ENCODE assay signal across 9 cellular contexts in genomic region chr11:35412285-35412684, GRCh38. TPM values are rescaled to one million over a fixed set of nuclear protein-coding genes. Genes with fewer than 3 reads are reported as not detected.
DNase-seq lines count a peak whose midpoint lies in the region; ATAC-seq, FAIRE-seq and TF ChIP-seq lines count a peak whose summit lies in the region.
"Had no signal": no experiment of that assay in that cellular context is flagged by ENCODE, and none has a peak within 500 bp of the region (broad histone marks: within the 10 kb centered on the region; RNA-seq: fewer than 3 reads in every experiment).

No MANE protein-coding gene starts in this region.

- H3K4me3 ChIP-seq in AG04449 (ENCODE audit: low read depth, low read length) (no peak overlapping the region), fibroblast of mammary gland (ENCODE audit: control insufficient read depth, low read depth, low read length) (no peak overlapping the region)

- POLR2A ChIA-PET in AG04449 (lab: Yijun Ruan, JAX): no interaction called here

- no peak for ATAC-seq in HG02981 (IDR thresholded peaks at IDR 0.05; ENCODE audit: unreplicated experiment)
- no peak for ATAC-seq in HG03280 (IDR thresholded peaks at IDR 0.05; ENCODE audit: unreplicated experiment)
- ATAC-seq in HG02885 (IDR thresholded peaks at IDR 0.05; ENCODE audit: poor library complexity, unreplicated experiment): no peak
- ATAC-seq: stimulated activated naive CD8-positive, alpha-beta T cell treated with anti-CD3 and anti-CD28 coated beads, Interleukin-15, Interleukin-2, amounts not matched to agents 100 U/mL and 50 U/mL, for 24 hours had no signal

- DNase-seq in AG04449 (ENCODE audit: low read depth, low spot score): no peak
- no peak for DNase-seq in GM12891 (ENCODE audit: insufficient read length, low spot score)
- DNase-seq in NCI-H82 treated with DMSO at 0.1 percent for 48 hours (lab: John Stamatoyannopoulos, UW; ENCODE audit: unreplicated experiment): peak; percentile 22
- DNase-seq in fibroblast of mammary gland (ENCODE audit: low read depth): peak; percentile 26
- DNase-seq in activated naive CD4-positive, alpha-beta T cell (lab: John Stamatoyannopoulos, UW): no peak
- DNase-seq: stimulated activated naive CD8-positive, alpha-beta T cell treated with anti-CD3 and anti-CD28 coated beads, Interleukin-15, Interleukin-2, amounts not matched to agents 100 U/mL and 50 U/mL, for 24 hours had no signal

- peak; percentile 54 for FAIRE-seq in GM12891 (lab: Jason Lieb, UNC)

- TF ChIP-seq CTCF in AG04449 (IDR thresholded peaks at IDR 0.05; ENCODE audit: insufficient read depth, low read length, missing control alignments) (peak; percentile 44), fibroblast of mammary gland (conservative IDR thresholded peaks at IDR 0.05; ENCODE audit: control insufficient read depth, insufficient read depth, low read depth, low read length) (peak; percentile 49)

- no peak for TF ChIP-seq POLR2A in GM12891 (IDR thresholded peaks at IDR 0.05; ENCODE audit: low read depth, low read length)

- CTCF ChIA-PET in AG04449 (lab: Yijun Ruan, JAX): interaction anchor here (0.6 to 4.2 kb wide), 14 partner anchors 8 to 520 kb away, joined by 3 to 31 read pairs (median 5); no protein-coding TSS in a partner anchor

TF ChIP-seq in GM12891, 5 proteins besides CTCF, POLR2A, EP300 and RAD21:
- TF ChIP-seq SPI1 (IDR thresholded peaks at IDR 0.05; ENCODE audit: low read depth, low read length) (no peak), POU2F2 (IDR thresholded peaks at IDR 0.05; ENCODE audit: low read depth, low read length) (no peak), POLR2AphosphoS5 (IDR thresholded peaks at IDR 0.05; ENCODE audit: low read depth, low read length) (no peak), TAF1 (IDR thresholded peaks at IDR 0.05; ENCODE audit: low read depth, low read length) (no peak), PAX5 (IDR thresholded peaks at IDR 0.05; ENCODE audit: insufficient read depth, low read length, severe bottlenecking) (no peak)
TF ChIP-seq in GM12891: peak in this region for 0.

RNA-seq across cellular contexts. Expression of gene SLC1A2, which starts 7.1 kb away (rescaled TPM):
- 0.04 TPM for polyA plus RNA-seq in GM12891 (2012; ENCODE audit: low read depth, missing spikeins)

Comparison
In these comparisons a context has a peak if more than half of its experiments do, and no peak if none do; other contexts are left out.
1. DNase-seq: peak in NCI-H82 treated with DMSO at 0.1 percent for 48 hours (single experiment) and fibroblast of mammary gland (single experiment); none in AG04449 (single experiment), GM12891 (single experiment) and activated naive CD4-positive, alpha-beta T cell (0 of 4).